22 cellular contexts compared by ENCODE assay signal in genomic region chr10:52526251-52526823, GRCh38.
DNase-seq lines count a peak whose midpoint lies in the region; ATAC-seq, FAIRE-seq and TF ChIP-seq lines count a peak whose summit lies in the region.
"Had no signal": no experiment of that assay in that cellular context is flagged by ENCODE, and none has a peak within 500 bp of the region (broad histone marks: within the 10 kb centered on the region; RNA-seq: fewer than 3 reads in every experiment).

No MANE protein-coding gene starts in this region.

- no peak for TF ChIP-seq POLR2A in H54 (IDR thresholded peaks at IDR 0.05; ENCODE audit: low read depth, low read length)

- H3K4me3 ChIP-seq in adipocyte (ENCODE audit: low read length) (no peak overlapping the region), fibroblast of lung (replicated peaks in 1 of 4; ENCODE audit: control extremely low read depth in 1 of 4, insufficient read depth in 1 of 4, low read depth in 3 of 4, low read length in 4 of 4) (no peak overlapping the region), retinal pigment epithelial cell (ENCODE audit: low read length) (no peak overlapping the region)
- H3K4me3 ChIP-seq: ascending aorta, coronary artery, thoracic aorta had no signal

- H3K27ac ChIP-seq in fibroblast of lung (ENCODE audit: insufficient read depth, low read length): no peak overlapping the region
- H3K27ac ChIP-seq: ascending aorta, coronary artery, thoracic aorta had no signal

- POLR2A ChIA-PET in activated CD8-positive, alpha-beta T cell treated with anti-CD3 and anti-CD28 coated beads, Interleukin-2, amount 10 ng/mL, durations not matched to agents 7 days and 5 days (lab: Charles Lee): no interaction called here

- no peak for TF ChIP-seq CTCF in fibroblast of lung (conservative IDR thresholded peaks at IDR 0.05 in 1 of 2, IDR thresholded peaks at IDR 0.05 in 1 of 2; ENCODE audit: low read depth in 1 of 2, low read length in 2 of 2)
- TF ChIP-seq CTCF in retinal pigment epithelial cell (conservative IDR thresholded peaks at IDR 0.05; ENCODE audit: low read depth, low read length): no peak

- H3K4me1 ChIP-seq in adipocyte (ENCODE audit: control insufficient read depth, insufficient read depth, low read length) (peaks cover 37% of the 10 kb centered on the region), fibroblast of lung (ENCODE audit: control insufficient read depth, extremely low read depth, insufficient read depth, low read length) (peaks cover 8% of the 10 kb centered on the region)
- H3K4me1 ChIP-seq: ascending aorta had no signal

- no peaks in the 10 kb centered on the region for H3K27me3 Mint-ChIP-seq in activated CD8-positive, alpha-beta T cell treated with anti-CD3 and anti-CD28 coated beads, Interleukin-2, amount 10 ng/mL, durations not matched to agents 7 days and 5 days (ENCODE audit: low read depth)
- H3K27me3 Mint-ChIP-seq: activated naive CD4-positive, alpha-beta T cell treated with anti-CD3 and anti-CD28 coated beads, Interleukin-2, amount 10 ng/mL, durations not matched to agents 7 days and 5 days; activated T-cell treated with anti-CD3 and anti-CD28 coated beads, Interleukin-2, amount 50 U/mL, for 24 hours; T-cell had no signal

- peak overlapping the region; percentile 77 for H3K9ac ChIP-seq in adipocyte (ENCODE audit: low read length)
- H3K9ac ChIP-seq in fibroblast of lung (ENCODE audit: insufficient read depth, low read length): no peak overlapping the region

- H3K4me1 Mint-ChIP-seq in activated CD8-positive, alpha-beta T cell treated with anti-CD3 and anti-CD28 coated beads, Interleukin-2, amount 10 ng/mL, durations not matched to agents 7 days and 5 days (ENCODE audit: low read depth): no peaks in the 10 kb centered on the region
- H3K4me1 Mint-ChIP-seq: activated naive CD4-positive, alpha-beta T cell treated with anti-CD3 and anti-CD28 coated beads, Interleukin-2, amount 10 ng/mL, durations not matched to agents 7 days and 5 days; stimulated activated effector memory CD8-positive, alpha-beta T cell treated with anti-CD3 and anti-CD28 coated beads, Interleukin-12 subunit alpha, Interleukin-12 subunit beta, amount 100 ng/mL, for 72 hours; T-cell had no signal

- CTCF ChIA-PET in activated CD8-positive, alpha-beta T cell treated with anti-CD3 and anti-CD28 coated beads, Interleukin-2, amount 10 ng/mL, durations not matched to agents 7 days and 5 days (lab: Charles Lee): no interaction called here

- H3K79me2 ChIP-seq in fibroblast of lung (ENCODE audit: control insufficient read depth, insufficient read depth, low read length): no peaks in the 10 kb centered on the region

- FAIRE-seq in H54 (lab: Jason Lieb, UNC): peak; percentile 68

- no peak overlapping the region for H2AFZ ChIP-seq in fibroblast of lung (ENCODE audit: low read length)

- no peaks in the 10 kb centered on the region for H4K20me1 ChIP-seq in fibroblast of lung (ENCODE audit: control insufficient read depth, extremely low read depth, insufficient read depth, low read length)

- H3K36me3 Mint-ChIP-seq in activated CD8-positive, alpha-beta T cell treated with anti-CD3 and anti-CD28 coated beads, Interleukin-2, amount 10 ng/mL, durations not matched to agents 7 days and 5 days (ENCODE audit: low read depth): no peaks in the 10 kb centered on the region
- H3K36me3 Mint-ChIP-seq: activated naive CD4-positive, alpha-beta T cell treated with anti-CD3 and anti-CD28 coated beads, Interleukin-2, amount 10 ng/mL, durations not matched to agents 7 days and 5 days; stimulated activated effector memory CD8-positive, alpha-beta T cell treated with anti-CD3 and anti-CD28 coated beads, Interleukin-12 subunit alpha, Interleukin-12 subunit beta, amount 100 ng/mL, for 72 hours; T-cell had no signal

- H3K4me2 ChIP-seq in fibroblast of lung (ENCODE audit: extremely low read depth, insufficient read depth, low read length): peak overlapping the region; percentile 48

- H3K9me3 ChIP-seq in adipocyte (ENCODE audit: control insufficient read depth, low read length) (no peaks in the 10 kb centered on the region), fibroblast of lung (ENCODE audit: control insufficient read depth, insufficient read depth, low read depth, low read length) (no peaks in the 10 kb centered on the region)
- H3K9me3 ChIP-seq: ascending aorta, thoracic aorta had no signal

- no peaks in the 10 kb centered on the region for H3K9me3 Mint-ChIP-seq in activated CD8-positive, alpha-beta T cell treated with anti-CD3 and anti-CD28 coated beads, Interleukin-2, amount 10 ng/mL, durations not matched to agents 7 days and 5 days (ENCODE audit: insufficient read depth)

- DNase-seq in H54 (ENCODE audit: insufficient read length, low spot score) (no peak), adipocyte (ENCODE audit: low read depth) (peak; percentile 53), fibroblast of lung (ENCODE audit: low read depth in 2 of 2) (peak; percentile 55 to 62), retinal pigment epithelial cell (ENCODE audit: low read depth) (peak; percentile 51), dermis blood vessel endothelial cell (no peak), OCI-M1 (lab: John Stamatoyannopoulos, UW) (no peak)
- DNase-seq in activated CD8-positive, alpha-beta T cell treated with anti-CD3 and anti-CD28 coated beads, Interleukin-2, amount 10 ng/mL, durations not matched to agents 7 days and 5 days: no peak
- DNase-seq: activated CD4-positive, alpha-beta T cell treated with anti-CD3 and anti-CD28 coated beads, Interleukin-2, amount 50 U/mL, for 4 hours; activated naive CD4-positive, alpha-beta T cell treated with anti-CD3 and anti-CD28 coated beads, Interleukin-2, amount 10 ng/mL, durations not matched to agents 7 days and 5 days; activated T-cell treated with anti-CD3 and anti-CD28 coated beads, Interleukin-2, amount 50 U/mL, for 24 hours; AML-193; KG1; NCI-H2081; NCI-H524; retina; T-cell had no signal

- no peaks in the 10 kb centered on the region for H3K36me3 ChIP-seq in adipocyte (ENCODE audit: control insufficient read depth, insufficient read depth, low read length, severe bottlenecking)
- no peaks in the 10 kb centered on the region for H3K36me3 ChIP-seq in fibroblast of lung (ENCODE audit: control insufficient read depth, insufficient read depth, low read length)
- H3K36me3 ChIP-seq: ascending aorta, thoracic aorta had no signal

- no peak for ATAC-seq in activated CD8-positive, alpha-beta T cell treated with anti-CD3 and anti-CD28 coated beads, Interleukin-2, amount 10 ng/mL, durations not matched to agents 7 days and 5 days
- no peak for ATAC-seq in HG03280 (IDR thresholded peaks at IDR 0.05; ENCODE audit: unreplicated experiment)
- ATAC-seq: left lobe of liver; stimulated activated effector memory CD8-positive, alpha-beta T cell treated with anti-CD3 and anti-CD28 coated beads, Interleukin-12 subunit alpha, Interleukin-12 subunit beta, amount 100 ng/mL, for 72 hours; T-cell had no signal

- H3K27me3 ChIP-seq in adipocyte (replicated peaks; ENCODE audit: control insufficient read depth, insufficient read depth, low read length) (no peaks in the 10 kb centered on the region), fibroblast of lung (ENCODE audit: control insufficient read depth, insufficient read depth, low read length) (no peaks in the 10 kb centered on the region)
- H3K27me3 ChIP-seq: ascending aorta had no signal

- H3K27ac Mint-ChIP-seq in activated CD8-positive, alpha-beta T cell treated with anti-CD3 and anti-CD28 coated beads, Interleukin-2, amount 10 ng/mL, durations not matched to agents 7 days and 5 days: no peak overlapping the region
- H3K27ac Mint-ChIP-seq: activated naive CD4-positive, alpha-beta T cell treated with anti-CD3 and anti-CD28 coated beads, Interleukin-2, amount 10 ng/mL, durations not matched to agents 7 days and 5 days; activated T-cell treated with anti-CD3 and anti-CD28 coated beads, Interleukin-2, amount 50 U/mL, for 24 hours; stimulated activated effector memory CD8-positive, alpha-beta T cell treated with anti-CD3 and anti-CD28 coated beads, Interleukin-12 subunit alpha, Interleukin-12 subunit beta, amount 100 ng/mL, for 72 hours; T-cell had no signal

- H3K4me3 Mint-ChIP-seq in activated CD8-positive, alpha-beta T cell treated with anti-CD3 and anti-CD28 coated beads, Interleukin-2, amount 10 ng/mL, durations not matched to agents 7 days and 5 days: no peak overlapping the region
- H3K4me3 Mint-ChIP-seq: activated naive CD4-positive, alpha-beta T cell treated with anti-CD3 and anti-CD28 coated beads, Interleukin-2, amount 10 ng/mL, durations not matched to agents 7 days and 5 days; activated T-cell treated with anti-CD3 and anti-CD28 coated beads, Interleukin-2, amount 50 U/mL, for 24 hours; stimulated activated effector memory CD8-positive, alpha-beta T cell treated with anti-CD3 and anti-CD28 coated beads, Interleukin-12 subunit alpha, Interleukin-12 subunit beta, amount 100 ng/mL, for 72 hours; T-cell had no signal

Comparison
In these comparisons a context has a peak if more than half of its experiments do, and no peak if none do; other contexts are left out.
1. DNase-seq: peak in adipocyte (single experiment), fibroblast of lung (2 of 2) and retinal pigment epithelial cell (single experiment); none in H54 (single experiment), activated CD8-positive, alpha-beta T cell treated with anti-CD3 and anti-CD28 coated beads, Interleukin-2, amount 10 ng/mL, durations not matched to agents 7 days and 5 days (single experiment), dermis blood vessel endothelial cell (single experiment) and OCI-M1 (single experiment).